In the genomic region with DNA sequence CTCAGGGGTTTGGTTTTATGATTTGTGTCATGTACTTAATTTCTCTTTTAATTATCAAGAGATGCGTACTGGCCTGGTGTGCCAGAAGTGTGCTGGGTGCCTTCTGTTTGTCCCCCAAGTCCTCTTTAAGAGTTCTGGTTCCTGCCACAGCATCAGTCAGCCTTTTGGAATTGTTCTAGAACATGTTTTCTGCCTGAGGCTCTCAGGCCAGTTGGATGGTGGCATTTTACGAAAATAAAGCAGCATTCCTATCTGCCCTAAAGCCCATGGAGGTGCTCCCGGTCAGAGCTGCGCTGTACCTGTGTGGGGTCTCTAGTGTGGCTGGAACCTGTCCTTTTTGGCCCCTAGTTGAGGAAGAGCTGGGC, we compare ENCODE assay signal across 8 cellular contexts. TPM values are rescaled to one million over a fixed set of nuclear protein-coding genes. Genes with fewer than 3 reads are reported as not detected.
DNase-seq lines count a peak whose midpoint lies in the region; ATAC-seq and TF ChIP-seq lines count a peak whose summit lies in the region.

No MANE protein-coding gene starts in this region.

- no peak for ATAC-seq in HG02571 (IDR thresholded peaks at IDR 0.05; ENCODE audit: unreplicated experiment)

- H3K9me3 ChIP-seq in BLaER1 treated with 17β-estradiol and CSF1 and Interleukin-3, amounts not matched to agents 10 nM and 100 nM (replicated peaks in 1 of 11) = peaks cover 12 to 26% (median 24%) of the 10 kb centered on the region in 11 experiments
- H3K9me3 ChIP-seq in Loucy (ENCODE audit: insufficient read depth, low read depth, low read length) (no peaks in the 10 kb centered on the region), endodermal cell (ENCODE audit: control insufficient read depth, low read length) (peaks cover 8% of the 10 kb centered on the region), neutrophil (no peaks in the 10 kb centered on the region)

- peaks cover 8% of the 10 kb centered on the region for H3K9me3 Mint-ChIP-seq in endodermal cell

- peaks cover 75 to 86% (median 78%) of the 10 kb centered on the region in 10 experiments for H3K4me1 ChIP-seq in BLaER1 treated with 17β-estradiol and CSF1 and Interleukin-3, amounts not matched to agents 10 nM and 100 nM
- peaks cover 60% of the 10 kb centered on the region for H3K4me1 ChIP-seq in Loucy (ENCODE audit: insufficient read depth, low read length, poor library complexity, severe bottlenecking)
- peaks cover 37% of the 10 kb centered on the region for H3K4me1 ChIP-seq in endodermal cell (ENCODE audit: control insufficient read depth, insufficient read depth, low read length)
- H3K4me1 ChIP-seq in neutrophil (ENCODE audit: control insufficient read depth in 1 of 2, insufficient read depth in 1 of 2, low read depth in 1 of 2, low read length in 1 of 2) = peaks cover 83 to 87% of the 10 kb centered on the region in 2 experiments

- peaks cover 92% of the 10 kb centered on the region for H3K79me2 ChIP-seq in Loucy (ENCODE audit: insufficient read depth, low read length)

- H3K27ac Mint-ChIP-seq in endodermal cell = peak overlapping the region; percentile 92

- H3K4me2 ChIP-seq in BLaER1 treated with 17β-estradiol and CSF1 and Interleukin-3, amounts not matched to agents 10 nM and 100 nM = peak overlapping the region; percentile 92 to 100 (median 97)
- H3K4me2 ChIP-seq in Loucy (ENCODE audit: low read depth, low read length, poor library complexity, severe bottlenecking) = peak overlapping the region; percentile 95

- H3K4me1 Mint-ChIP-seq in endodermal cell = peaks cover 53% of the 10 kb centered on the region

- peaks cover 56 to 100% (median 90%) of the 10 kb centered on the region in 11 experiments; a peak in 21 of 22 replicates for H4K20me1 ChIP-seq in BLaER1 treated with 17β-estradiol and CSF1 and Interleukin-3, amounts not matched to agents 10 nM and 100 nM
- H4K20me1 ChIP-seq in Loucy (ENCODE audit: insufficient read depth, low read length, poor library complexity, severe bottlenecking) = peaks cover 19% of the 10 kb centered on the region

- peaks cover 33 to 52% (median 39%) of the 10 kb centered on the region in 11 experiments for H3K36me3 ChIP-seq in BLaER1 treated with 17β-estradiol and CSF1 and Interleukin-3, amounts not matched to agents 10 nM and 100 nM
- H3K36me3 ChIP-seq in Loucy (ENCODE audit: insufficient read depth, low read length) (peaks cover 34% of the 10 kb centered on the region; the same call in 1 of the 2 replicates), endodermal cell (ENCODE audit: control insufficient read depth, insufficient read depth, low read length) (peaks cover 25% of the 10 kb centered on the region), neutrophil (peaks cover 17% of the 10 kb centered on the region)

- H3K27ac ChIP-seq in BLaER1 treated with 17β-estradiol and CSF1 and Interleukin-3, amounts not matched to agents 10 nM and 100 nM = peak overlapping the region; percentile 69 to 91 (median 85)
- H3K27ac ChIP-seq in endodermal cell (ENCODE audit: low read depth, low read length) (peak overlapping the region; percentile 72), neutrophil (peak overlapping the region; percentile 99)

- peak overlapping the region in 6 of 10 experiments; percentile 0 to 63 (median 53); a peak in 9 of 20 replicates for H3K4me3 ChIP-seq in BLaER1 treated with 17β-estradiol and CSF1 and Interleukin-3, amounts not matched to agents 10 nM and 100 nM
- H3K4me3 ChIP-seq in Loucy (ENCODE audit: low read length, poor library complexity, severe bottlenecking) (peak overlapping the region; percentile 75), endodermal cell (ENCODE audit: low read length) (no peak overlapping the region), neutrophil (ENCODE audit: low read depth in 1 of 2, low read length in 1 of 2) (peak overlapping the region; percentile 57 to 63)

- peaks cover 14% of the 10 kb centered on the region for H3F3A ChIP-seq in Loucy (ENCODE audit: low read depth)

- peaks cover 17% of the 10 kb centered on the region for H3K36me3 Mint-ChIP-seq in endodermal cell (ENCODE audit: low read depth)

- H3K9me2 ChIP-seq in Loucy (replicated peaks; ENCODE audit: low read depth, low read length) = no peaks in the 10 kb centered on the region

- DNase-seq in endodermal cell (no peak), LoVo (ENCODE audit: low spot score) (no peak), GM19238 (ENCODE audit: insufficient read length, low spot score) (no peak)
- DNase-seq in activated effector memory CD4-positive, alpha-beta T cell treated with Interleukin-2 at 50 U/mL for 16 hours = no peak

- no peaks in the 10 kb centered on the region for H3K27me3 Mint-ChIP-seq in endodermal cell (ENCODE audit: insufficient read depth)

- TF ChIP-seq CTCF in Loucy (conservative IDR thresholded peaks at IDR 0.05; ENCODE audit: low read length) (no peak), endodermal cell (conservative IDR thresholded peaks at IDR 0.05) (no peak), neutrophil (IDR thresholded peaks at IDR 0.05) (no peak)

- H3K4me3 Mint-ChIP-seq in endodermal cell = no peak overlapping the region

- peak overlapping the region; percentile 65 to 83 (median 76); a peak in 21 of 22 replicates for H3K9ac ChIP-seq in BLaER1 treated with 17β-estradiol and CSF1 and Interleukin-3, amounts not matched to agents 10 nM and 100 nM
- H3K9ac ChIP-seq in Loucy (ENCODE audit: low read depth, low read length, poor library complexity, severe bottlenecking) (peak overlapping the region; percentile 78), endodermal cell (ENCODE audit: extremely low read depth, low read length, poor library complexity, severe bottlenecking) (no peak overlapping the region)

- H3K27me3 ChIP-seq in BLaER1 treated with 17β-estradiol and CSF1 and Interleukin-3, amounts not matched to agents 10 nM and 100 nM = no peaks in the 10 kb centered on the region
- H3K27me3 ChIP-seq in Loucy (ENCODE audit: insufficient read depth, low read length, poor library complexity, severe bottlenecking) = no peaks in the 10 kb centered on the region
- H3K27me3 ChIP-seq in endodermal cell (ENCODE audit: control insufficient read depth, insufficient read depth, low read length, poor library complexity, severe bottlenecking) = no peaks in the 10 kb centered on the region
- no peaks in the 10 kb centered on the region for H3K27me3 ChIP-seq in neutrophil

- no peak overlapping the region for H2AFZ ChIP-seq in Loucy (ENCODE audit: low read length)

- WGBS in endodermal cell (ENCODE audit: insufficient coverage in 1 of 2, insufficient read length in 1 of 2), 2 experiments = 89 to 90% methylated on average over 4 of the region's 4 CpGs

RNA-seq across cellular contexts. Expression of gene TSSK6, which starts 54.1 kb away (rescaled TPM):
- total RNA-seq in endodermal cell = 1 to 10 TPM; 2.9 to 5.0 TPM
- polyA plus RNA-seq in endodermal cell (2013, experiment 1 of 2) = 3.5 TPM
- 2.5 TPM for polyA plus RNA-seq in endodermal cell (2013, experiment 2 of 2)

RNA-seq across cellular contexts. Expression of gene NDUFA13, which starts 54.7 kb away (rescaled TPM):
- total RNA-seq in endodermal cell = 100 to 1,000 TPM; 408 to 446 TPM
- 206 TPM for polyA plus RNA-seq in endodermal cell (2013, experiment 1 of 2)
- polyA plus RNA-seq in endodermal cell (2013, experiment 2 of 2) = 187 TPM

RNA-seq across cellular contexts. Expression of gene GATAD2A, which starts 55.8 kb away (rescaled TPM):
- total RNA-seq in endodermal cell = 100 to 1,000 TPM; 115 to 126 TPM
- 62.7 TPM for polyA plus RNA-seq in endodermal cell (2013, experiment 1 of 2)
- polyA plus RNA-seq in endodermal cell (2013, experiment 2 of 2) = 56.7 TPM
